Comparison of ENCODE assay signal across 8 cellular contexts in genomic region chr5:139711852-139712171, GRCh38.
DNase-seq lines count a peak whose midpoint lies in the region; ATAC-seq and TF ChIP-seq lines count a peak whose summit lies in the region.

No MANE protein-coding gene starts in this region.

- no TSS peak for BruUV-seq in OCI-LY7 (replicated peaks; lab: Mats Ljungman, UMichigan)

- CTCF ChIA-PET in OCI-LY7 (lab: Charles Lee; ENCODE audit: unreplicated experiment) = no interaction called here

- H4K20me1 ChIP-seq in OCI-LY7 (ENCODE audit: insufficient read depth, low read length) = no peaks in the 10 kb centered on the region

- H3K4me3 ChIP-seq in GM12865 (ENCODE audit: low read depth, low read length) (peak overlapping the region; percentile 55; the same call in 1 of the 2 replicates), OCI-LY7 (ENCODE audit: low read depth, low read length, poor library complexity, severe bottlenecking) (peak overlapping the region; percentile 69), esophagus muscularis mucosa (peak overlapping the region; percentile 55 to 68 (median 62))

- 12% methylated on average over 15 of the region's 19 CpGs for WGBS in esophagus muscularis mucosa

- no peak for TF ChIP-seq POLR2A in esophagus muscularis mucosa (IDR thresholded peaks at IDR 0.05; ENCODE audit: low read depth)

- POLR2A ChIA-PET in OCI-LY7 (lab: Charles Lee) = interaction anchor here (0.7 kb wide), 1 partner anchor 11 kb away, joined by 3 read pairs; no protein-coding TSS in a partner anchor

- no peaks in the 10 kb centered on the region for H3K9me2 ChIP-seq in OCI-LY7 (ENCODE audit: insufficient read depth, low read length)

- peaks cover 46% of the 10 kb centered on the region for H3K4me1 ChIP-seq in OCI-LY7 (ENCODE audit: insufficient read depth, low read length, poor library complexity, severe bottlenecking)
- peaks cover 37 to 43% (median 40%) of the 10 kb centered on the region in 4 donors for H3K4me1 ChIP-seq in esophagus muscularis mucosa

- no peak for TF ChIP-seq EP300 in esophagus muscularis mucosa (IDR thresholded peaks at IDR 0.05)

- no peak for TF ChIP-seq CTCF in GM12865 (IDR thresholded peaks at IDR 0.05; ENCODE audit: insufficient read depth, low read depth, low read length, missing control alignments)
- no peak for TF ChIP-seq CTCF in OCI-LY7 (conservative IDR thresholded peaks at IDR 0.05; ENCODE audit: low read length)
- no peak for TF ChIP-seq CTCF in esophagus muscularis mucosa (IDR thresholded peaks at IDR 0.05)

- H3K9me3 ChIP-seq in OCI-LY7 (ENCODE audit: low read length) (no peaks in the 10 kb centered on the region), esophagus muscularis mucosa (no peaks in the 10 kb centered on the region)

- peak overlapping the region; percentile 81; the same call in 1 of the 2 replicates for H2AFZ ChIP-seq in OCI-LY7 (ENCODE audit: low read length)

- no peak for DNase-seq in GM12865 (ENCODE audit: low read depth)
- no peak for DNase-seq in OCI-LY7 (ENCODE audit: low spot score)
- no peak for DNase-seq in esophagus muscularis mucosa (ENCODE audit: extremely low spot score)
- peak; percentile 49 for DNase-seq in putamen (ENCODE audit: low spot score)
- no peak for DNase-seq in stimulated activated CD4-positive, alpha-beta T cell treated with anti-CD3 and anti-CD28 coated beads, Interleukin-15, amount 100 ng/mL, for 24 hours
- no peak for DNase-seq in left colon
- no peak for DNase-seq in NCI-H1694 (lab: John Stamatoyannopoulos, UW)

- ATAC-seq in left colon = no peak
- ATAC-seq in GM21825 (IDR thresholded peaks at IDR 0.05; ENCODE audit: unreplicated experiment) = no peak

- intact Hi-C loops in OCI-LY7 (cut with micrococcal nuclease; ENCODE audit: unreplicated experiment) = no loop called here
- intact Hi-C loops in esophagus muscularis mucosa (cut with DNase I) = no loop called here
- intact Hi-C loops in left colon (cut with DNase I, micrococcal nuclease) = no loop called here

- H3K36me3 ChIP-seq in OCI-LY7 (ENCODE audit: insufficient read depth, low read length) (no peaks in the 10 kb centered on the region), esophagus muscularis mucosa (no peaks in the 10 kb centered on the region)

- H3K27ac ChIP-seq in OCI-LY7 (ENCODE audit: low read depth, low read length, poor library complexity, severe bottlenecking) (no peak overlapping the region), esophagus muscularis mucosa (replicated peaks in 1 of 4) (peak overlapping the region; percentile 46 to 71 (median 62))

- no peaks in the 10 kb centered on the region for H3K79me2 ChIP-seq in OCI-LY7 (ENCODE audit: insufficient read depth, low read depth, low read length)

- peak overlapping the region; percentile 84 for H3K4me2 ChIP-seq in OCI-LY7 (ENCODE audit: low read length)

- H3K27me3 ChIP-seq in esophagus muscularis mucosa = peaks cover 0 to 10% (median 0%) of the 10 kb centered on the region in 4 donors
